34 cellular contexts compared by ENCODE assay signal in the genomic region with DNA sequence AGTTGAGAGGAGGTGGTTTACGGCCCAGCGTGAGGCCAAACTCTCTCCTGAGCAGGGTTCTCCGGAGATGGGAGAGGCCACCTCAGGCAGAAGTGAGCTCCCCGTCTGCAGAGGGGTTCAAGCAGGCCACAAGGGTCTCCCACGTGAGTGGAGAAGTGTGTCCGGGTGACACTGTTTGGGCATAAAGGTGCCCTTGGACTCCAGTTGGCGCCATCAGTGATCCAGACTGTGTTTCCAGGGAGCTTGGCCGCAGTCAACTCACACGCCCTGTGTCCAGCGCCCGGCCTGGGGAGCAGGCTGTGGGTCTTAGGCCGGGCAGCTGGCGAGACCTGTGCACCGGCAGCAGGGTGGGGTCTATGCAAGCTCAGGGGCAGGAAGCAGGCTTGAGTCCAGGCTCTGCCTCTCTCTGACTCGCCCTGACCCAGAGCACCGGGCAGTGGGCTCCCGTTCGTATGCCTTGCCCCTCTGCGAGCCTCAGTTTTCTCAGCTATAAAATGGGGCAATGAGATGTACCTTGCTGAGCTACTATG. TPM values are rescaled to one million over a fixed set of nuclear protein-coding genes. Genes with fewer than 3 reads are reported as not detected.
"Had no signal": no experiment of that assay in that cellular context is flagged by ENCODE, and none has a peak within 500 bp of the region (broad histone marks: within the 10 kb centered on the region; RNA-seq: fewer than 3 reads in every experiment).

No MANE protein-coding gene starts in this region.

- FAIRE-seq: islet of Langerhans had no signal

- H3K9me3 ChIP-seq: colonic mucosa, gastrocnemius medialis, left ventricle myocardium inferior, mucosa of descending colon, ovary, suprapubic skin, transverse colon, vagina had no signal

- H3K36me3 ChIP-seq: colonic mucosa, gastrocnemius medialis, left ventricle myocardium inferior, ovary, transverse colon, vagina had no signal

- H3K27me3 ChIP-seq: colonic mucosa, gastrocnemius medialis, hepatocyte, ovary, suprapubic skin, vagina had no signal

- H3K36me3 Mint-ChIP-seq: memory B cell; mesothelial cell of epicardium; naive B cell; natural killer cell treated with Interleukin-12 subunit alpha and Interleukin-12 subunit beta and Interleukin-15 and Interleukin-18, amount 100 ng/mL, for 72 hours had no signal

- H3K4me1 Mint-ChIP-seq: memory B cell, neural crest cell had no signal

- ATAC-seq: gastrocnemius medialis; left colon; mucosa of descending colon; natural killer cell treated with Interleukin-12 subunit alpha and Interleukin-12 subunit beta and Interleukin-15 and Interleukin-18, amount 100 ng/mL, for 72 hours; sciatic nerve; stimulated activated naive CD8-positive, alpha-beta T cell treated with anti-CD3 and anti-CD28 coated beads, Interleukin-15, amount 100 ng/mL, for 72 hours had no signal

- H3K27me3 Mint-ChIP-seq: stimulated activated naive CD8-positive, alpha-beta T cell treated with anti-CD3 and anti-CD28 coated beads, Interleukin-15, amount 100 ng/mL, for 72 hours had no signal

- H3K79me2 ChIP-seq: hepatocyte had no signal

- H3K4me2 ChIP-seq: hepatocyte, smooth muscle cell had no signal

- H3K4me1 ChIP-seq: colonic mucosa had no signal

- H3K4me3 Mint-ChIP-seq: dendritic cell treated with granulocyte-macrophage colony-stimulating factor and Interleukin-4, amounts not matched to agents 40 ng/mL and 50 ng/mL, for 4 days; endodermal cell; memory B cell; mesothelial cell of epicardium; naive B cell; natural killer cell treated with Interleukin-12 subunit alpha and Interleukin-12 subunit beta and Interleukin-15 and Interleukin-18, amount 100 ng/mL, for 72 hours; neural crest cell; stimulated activated naive CD8-positive, alpha-beta T cell treated with anti-CD3 and anti-CD28 coated beads, Interleukin-15, amount 100 ng/mL, for 72 hours had no signal

- H3K9me3 Mint-ChIP-seq: dendritic cell treated with granulocyte-macrophage colony-stimulating factor and Interleukin-4, amounts not matched to agents 40 ng/mL and 50 ng/mL, for 4 days; memory B cell; mesothelial cell of epicardium; naive B cell; natural killer cell treated with Interleukin-12 subunit alpha and Interleukin-12 subunit beta and Interleukin-15 and Interleukin-18, amount 100 ng/mL, for 72 hours; neural crest cell; stimulated activated naive CD8-positive, alpha-beta T cell treated with anti-CD3 and anti-CD28 coated beads, Interleukin-15, amount 100 ng/mL, for 72 hours had no signal

- H3K27ac Mint-ChIP-seq: dendritic cell treated with granulocyte-macrophage colony-stimulating factor and Interleukin-4, amounts not matched to agents 40 ng/mL and 50 ng/mL, for 4 days; endodermal cell; memory B cell; mesothelial cell of epicardium; natural killer cell treated with Interleukin-12 subunit alpha and Interleukin-12 subunit beta and Interleukin-15 and Interleukin-18, amount 100 ng/mL, for 72 hours had no signal

- H3K4me3 ChIP-seq: colonic mucosa, gastrocnemius medialis, hepatocyte, left ventricle myocardium inferior, lung, mucosa of descending colon, ovary, smooth muscle cell, suprapubic skin, transverse colon, vagina had no signal

- DNase-seq: colonic mucosa; effector CD8-positive, alpha-beta T cell; endodermal cell; foreskin fibroblast; gastrocnemius medialis; head of caudate nucleus; kidney glomerular epithelial cell; left colon; left ventricle myocardium inferior; mucosa of descending colon; naive B cell; ovary; posterior cingulate gyrus; retina; stimulated activated CD4-positive, alpha-beta T cell treated with anti-CD3 and anti-CD28 coated beads, Interleukin-12 subunit alpha, Interleukin-12 subunit beta, amount 100 ng/mL, for 4 hours; stimulated activated CD4-positive, alpha-beta T cell treated with anti-CD3 and anti-CD28 coated beads, Interleukin-1b, Interleukin-23, amount 100 ng/mL, for 48 hours; stimulated activated CD4-positive, alpha-beta T cell treated with anti-CD3 and anti-CD28 coated beads, Interleukin-4, amount 100 ng/mL, for 1 hour; stimulated activated CD8-positive, alpha-beta memory T cell treated with anti-CD3 and anti-CD28 coated beads, Interleukin-4, amount 100 ng/mL, for 48 hours; stimulated activated naive CD4-positive, alpha-beta T cell; stimulated activated naive CD8-positive, alpha-beta T cell treated with anti-CD3 and anti-CD28 coated beads, Interleukin-15, amount 100 ng/mL, for 72 hours; transverse colon had no signal

- H2AFZ ChIP-seq: hepatocyte had no signal

- H3K27ac ChIP-seq: colonic mucosa, epithelial cell of prostate, gastrocnemius medialis, hepatocyte, left ventricle myocardium inferior, ovary, suprapubic skin, transverse colon, vagina had no signal

RNA-seq across cellular contexts. Expression of gene HTRA3, which starts 24.6 kb away (rescaled TPM):
- total RNA-seq: natural killer cell treated with Interleukin-12 subunit alpha and Interleukin-12 subunit beta and Interleukin-15 and Interleukin-18, amount 100 ng/mL, for 72 hours had no signal
